1 cellular context compared by ENCODE assay signal in the genomic region with DNA sequence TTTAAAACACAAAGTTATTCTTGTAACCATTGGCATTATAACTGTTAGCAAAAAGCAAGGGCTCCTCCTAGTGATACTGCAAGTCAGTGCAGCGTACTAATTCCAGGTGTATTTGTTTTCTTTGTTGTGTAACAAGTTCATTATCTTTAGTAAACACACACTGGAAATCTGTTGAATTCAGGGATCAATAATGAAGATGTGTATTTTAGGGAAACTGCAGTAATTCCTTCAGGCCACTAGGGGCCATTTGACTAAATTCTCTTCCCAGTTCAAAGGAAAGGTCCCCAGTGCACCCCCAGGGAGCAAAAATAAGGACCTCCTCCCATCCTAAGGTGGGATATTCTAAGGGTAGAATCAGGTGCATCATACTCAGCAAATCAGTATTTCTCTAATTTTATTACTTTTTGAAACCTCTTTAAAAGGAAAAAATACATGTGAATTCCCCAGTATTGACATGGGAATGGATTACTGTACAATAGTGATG.
TF ChIP-seq lines count a peak whose summit lies in the region.

No MANE protein-coding gene starts in this region.

TF ChIP-seq in HepG2, 621 proteins besides CTCF, POLR2A, EP300 and RAD21 (continued from another document and continues in another):
- TF ChIP-seq, protein P1, sequence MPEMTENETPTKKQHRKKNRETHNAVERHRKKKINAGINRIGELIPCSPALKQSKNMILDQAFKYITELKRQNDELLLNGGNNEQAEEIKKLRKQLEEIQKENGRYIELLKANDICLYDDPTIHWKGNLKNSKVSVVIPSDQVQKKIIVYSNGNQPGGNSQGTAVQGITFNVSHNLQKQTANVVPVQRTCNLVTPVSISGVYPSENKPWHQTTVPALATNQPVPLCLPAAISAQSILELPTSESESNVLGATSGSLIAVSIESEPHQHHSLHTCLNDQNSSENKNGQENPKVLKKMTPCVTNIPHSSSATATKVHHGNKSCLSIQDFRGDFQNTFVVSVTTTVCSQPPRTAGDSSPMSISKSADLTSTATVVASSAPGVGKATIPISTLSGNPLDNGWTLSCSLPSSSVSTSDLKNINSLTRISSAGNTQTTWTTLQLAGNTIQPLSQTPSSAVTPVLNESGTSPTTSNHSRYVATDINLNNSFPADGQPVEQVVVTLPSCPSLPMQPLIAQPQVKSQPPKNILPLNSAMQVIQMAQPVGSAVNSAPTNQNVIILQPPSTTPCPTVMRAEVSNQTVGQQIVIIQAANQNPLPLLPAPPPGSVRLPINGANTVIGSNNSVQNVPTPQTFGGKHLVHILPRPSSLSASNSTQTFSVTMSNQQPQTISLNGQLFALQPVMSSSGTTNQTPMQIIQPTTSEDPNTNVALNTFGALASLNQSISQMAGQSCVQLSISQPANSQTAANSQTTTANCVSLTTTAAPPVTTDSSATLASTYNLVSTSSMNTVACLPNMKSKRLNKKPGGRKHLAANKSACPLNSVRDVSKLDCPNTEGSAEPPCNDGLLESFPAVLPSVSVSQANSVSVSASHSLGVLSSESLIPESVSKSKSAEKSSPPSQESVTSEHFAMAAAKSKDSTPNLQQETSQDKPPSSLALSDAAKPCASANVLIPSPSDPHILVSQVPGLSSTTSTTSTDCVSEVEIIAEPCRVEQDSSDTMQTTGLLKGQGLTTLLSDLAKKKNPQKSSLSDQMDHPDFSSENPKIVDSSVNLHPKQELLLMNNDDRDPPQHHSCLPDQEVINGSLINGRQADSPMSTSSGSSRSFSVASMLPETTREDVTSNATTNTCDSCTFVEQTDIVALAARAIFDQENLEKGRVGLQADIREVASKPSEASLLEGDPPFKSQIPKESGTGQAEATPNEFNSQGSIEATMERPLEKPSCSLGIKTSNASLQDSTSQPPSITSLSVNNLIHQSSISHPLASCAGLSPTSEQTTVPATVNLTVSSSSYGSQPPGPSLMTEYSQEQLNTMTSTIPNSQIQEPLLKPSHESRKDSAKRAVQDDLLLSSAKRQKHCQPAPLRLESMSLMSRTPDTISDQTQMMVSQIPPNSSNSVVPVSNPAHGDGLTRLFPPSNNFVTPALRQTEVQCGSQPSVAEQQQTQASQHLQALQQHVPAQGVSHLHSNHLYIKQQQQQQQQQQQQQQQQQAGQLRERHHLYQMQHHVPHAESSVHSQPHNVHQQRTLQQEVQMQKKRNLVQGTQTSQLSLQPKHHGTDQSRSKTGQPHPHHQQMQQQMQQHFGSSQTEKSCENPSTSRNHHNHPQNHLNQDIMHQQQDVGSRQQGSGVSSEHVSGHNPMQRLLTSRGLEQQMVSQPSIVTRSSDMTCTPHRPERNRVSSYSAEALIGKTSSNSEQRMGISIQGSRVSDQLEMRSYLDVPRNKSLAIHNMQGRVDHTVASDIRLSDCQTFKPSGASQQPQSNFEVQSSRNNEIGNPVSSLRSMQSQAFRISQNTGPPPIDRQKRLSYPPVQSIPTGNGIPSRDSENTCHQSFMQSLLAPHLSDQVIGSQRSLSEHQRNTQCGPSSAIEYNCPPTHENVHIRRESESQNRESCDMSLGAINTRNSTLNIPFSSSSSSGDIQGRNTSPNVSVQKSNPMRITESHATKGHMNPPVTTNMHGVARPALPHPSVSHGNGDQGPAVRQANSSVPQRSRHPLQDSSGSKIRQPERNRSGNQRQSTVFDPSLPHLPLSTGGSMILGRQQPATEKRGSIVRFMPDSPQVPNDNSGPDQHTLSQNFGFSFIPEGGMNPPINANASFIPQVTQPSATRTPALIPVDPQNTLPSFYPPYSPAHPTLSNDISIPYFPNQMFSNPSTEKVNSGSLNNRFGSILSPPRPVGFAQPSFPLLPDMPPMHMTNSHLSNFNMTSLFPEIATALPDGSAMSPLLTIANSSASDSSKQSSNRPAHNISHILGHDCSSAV (CRISPR knock-in tag; IDR thresholded peaks at IDR 0.05; ENCODE audit: borderline replicate concordance) = no peak
- TF ChIP-seq ARNTL (CRISPR knock-in tag; IDR thresholded peaks at IDR 0.05) (peak; percentile 30; the same call in 1 of the 2 replicates), SAP130 (CRISPR knock-in tag; IDR thresholded peaks at IDR 0.05; ENCODE audit: low read depth) (peak; percentile 36; the same call in 1 of the 2 replicates), KAT8 (CRISPR knock-in tag; IDR thresholded peaks at IDR 0.05) (peak; percentile 61; the same call in 1 of the 2 replicates), CEBPB (IDR thresholded peaks at IDR 0.05; ENCODE audit: borderline replicate concordance, low read depth, low read length) (peak; percentile 84), FOSL1 (CRISPR knock-in tag; IDR thresholded peaks at IDR 0.05; ENCODE audit: borderline replicate concordance) (no peak), GABPA (IDR thresholded peaks at IDR 0.05; ENCODE audit: low read depth, low read length) (no peak), GABPA (CRISPR knock-in tag; IDR thresholded peaks at IDR 0.05; ENCODE audit: low read depth) (no peak), HDAC6 (IDR thresholded peaks at IDR 0.05; ENCODE audit: low read depth, low read length) (no peak), GATA4 (IDR thresholded peaks at IDR 0.05; ENCODE audit: borderline replicate concordance, low read depth) (0 out of 2 replicates have a peak, but pooled peaks have one; percentile 47), YEATS4 (CRISPR knock-in tag; IDR thresholded peaks at IDR 0.05; ENCODE audit: borderline replicate concordance) (0 out of 2 replicates have a peak, but pooled peaks have one; percentile 34), ZNF343 (CRISPR knock-in tag; IDR thresholded peaks at IDR 0.05) (no peak), GFI1 (CRISPR knock-in tag; IDR thresholded peaks at IDR 0.05; ENCODE audit: borderline replicate concordance) (peak; percentile 57; the same call in 1 of the 2 replicates), ZNF24 (IDR thresholded peaks at IDR 0.05) (peak; percentile 27; the same call in 1 of the 2 replicates), TBX3 (IDR thresholded peaks at IDR 0.05; ENCODE audit: borderline replicate concordance) (peak; percentile 66; the same call in 1 of the 2 replicates), REPIN1 (CRISPR knock-in tag; IDR thresholded peaks at IDR 0.05; ENCODE audit: borderline replicate concordance, low read depth) (peak; percentile 75; the same call in 1 of the 2 replicates), ZMYM2 (CRISPR knock-in tag; IDR thresholded peaks at IDR 0.05) (peak; percentile 43; the same call in 1 of the 2 replicates), KLF16 (CRISPR knock-in tag; IDR thresholded peaks at IDR 0.05) (peak in 1 of 2 experiments; percentile 89; a peak in 2 of 4 replicates), ZNF205 (CRISPR knock-in tag; IDR thresholded peaks at IDR 0.05) (0 out of 2 replicates have a peak, but pooled peaks have one; percentile 31), ZNF331 (CRISPR knock-in tag; IDR thresholded peaks at IDR 0.05) (peak; percentile 41; the same call in 1 of the 2 replicates), HNF4A (CRISPR knock-in tag; IDR thresholded peaks at IDR 0.05) (peak; percentile 43; the same call in 1 of the 2 replicates), ZNF337 (CRISPR knock-in tag; IDR thresholded peaks at IDR 0.05; ENCODE audit: borderline replicate concordance, low read depth) (no peak), CEBPG (CRISPR knock-in tag; IDR thresholded peaks at IDR 0.05) (peak; percentile 78), SKI (IDR thresholded peaks at IDR 0.05; ENCODE audit: partially characterized antibody) (peak; percentile 63), RFXANK (CRISPR knock-in tag; IDR thresholded peaks at IDR 0.05) (peak; percentile 31; the same call in 1 of the 2 replicates), GTF2F1 (IDR thresholded peaks at IDR 0.05; ENCODE audit: low read length) (no peak), ZNF232 (CRISPR knock-in tag; IDR thresholded peaks at IDR 0.05; ENCODE audit: borderline replicate concordance) (no peak), ZFP36 (IDR thresholded peaks at IDR 0.05; ENCODE audit: borderline replicate concordance, low read depth, low read length, partially characterized antibody) (peak; percentile 41), ZBTB38 (CRISPR knock-in tag; IDR thresholded peaks at IDR 0.05) (no peak), GATAD2A (CRISPR knock-in tag; IDR thresholded peaks at IDR 0.05) (peak; percentile 91)
- TF ChIP-seq, protein P2, sequence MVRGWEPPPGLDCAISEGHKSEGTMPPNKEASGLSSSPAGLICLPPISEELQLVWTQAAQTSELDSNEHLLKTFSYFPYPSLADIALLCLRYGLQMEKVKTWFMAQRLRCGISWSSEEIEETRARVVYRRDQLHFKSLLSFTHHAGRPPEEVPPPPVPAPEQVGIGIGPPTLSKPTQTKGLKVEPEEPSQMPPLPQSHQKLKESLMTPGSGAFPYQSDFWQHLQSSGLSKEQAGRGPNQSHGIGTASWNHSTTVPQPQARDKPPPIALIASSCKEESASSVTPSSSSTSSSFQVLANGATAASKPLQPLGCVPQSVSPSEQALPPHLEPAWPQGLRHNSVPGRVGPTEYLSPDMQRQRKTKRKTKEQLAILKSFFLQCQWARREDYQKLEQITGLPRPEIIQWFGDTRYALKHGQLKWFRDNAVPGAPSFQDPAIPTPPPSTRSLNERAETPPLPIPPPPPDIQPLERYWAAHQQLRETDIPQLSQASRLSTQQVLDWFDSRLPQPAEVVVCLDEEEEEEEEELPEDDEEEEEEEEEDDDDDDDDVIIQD (CRISPR knock-in tag; IDR thresholded peaks at IDR 0.05; ENCODE audit: low read depth) = peak; percentile 26; the same call in 1 of the 2 replicates
- TF ChIP-seq, protein P3, sequence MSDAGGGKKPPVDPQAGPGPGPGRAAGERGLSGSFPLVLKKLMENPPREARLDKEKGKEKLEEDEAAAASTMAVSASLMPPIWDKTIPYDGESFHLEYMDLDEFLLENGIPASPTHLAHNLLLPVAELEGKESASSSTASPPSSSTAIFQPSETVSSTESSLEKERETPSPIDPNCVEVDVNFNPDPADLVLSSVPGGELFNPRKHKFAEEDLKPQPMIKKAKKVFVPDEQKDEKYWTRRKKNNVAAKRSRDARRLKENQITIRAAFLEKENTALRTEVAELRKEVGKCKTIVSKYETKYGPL (CRISPR knock-in tag; IDR thresholded peaks at IDR 0.05) = peak; percentile 97
- TF ChIP-seq, protein P4, sequence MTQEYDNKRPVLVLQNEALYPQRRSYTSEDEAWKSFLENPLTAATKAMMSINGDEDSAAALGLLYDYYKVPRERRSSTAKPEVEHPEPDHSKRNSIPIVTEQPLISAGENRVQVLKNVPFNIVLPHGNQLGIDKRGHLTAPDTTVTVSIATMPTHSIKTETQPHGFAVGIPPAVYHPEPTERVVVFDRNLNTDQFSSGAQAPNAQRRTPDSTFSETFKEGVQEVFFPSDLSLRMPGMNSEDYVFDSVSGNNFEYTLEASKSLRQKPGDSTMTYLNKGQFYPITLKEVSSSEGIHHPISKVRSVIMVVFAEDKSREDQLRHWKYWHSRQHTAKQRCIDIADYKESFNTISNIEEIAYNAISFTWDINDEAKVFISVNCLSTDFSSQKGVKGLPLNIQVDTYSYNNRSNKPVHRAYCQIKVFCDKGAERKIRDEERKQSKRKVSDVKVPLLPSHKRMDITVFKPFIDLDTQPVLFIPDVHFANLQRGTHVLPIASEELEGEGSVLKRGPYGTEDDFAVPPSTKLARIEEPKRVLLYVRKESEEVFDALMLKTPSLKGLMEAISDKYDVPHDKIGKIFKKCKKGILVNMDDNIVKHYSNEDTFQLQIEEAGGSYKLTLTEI (CRISPR knock-in tag; conservative IDR thresholded peaks at IDR 0.05) = no peak
- TF ChIP-seq, protein P5, sequence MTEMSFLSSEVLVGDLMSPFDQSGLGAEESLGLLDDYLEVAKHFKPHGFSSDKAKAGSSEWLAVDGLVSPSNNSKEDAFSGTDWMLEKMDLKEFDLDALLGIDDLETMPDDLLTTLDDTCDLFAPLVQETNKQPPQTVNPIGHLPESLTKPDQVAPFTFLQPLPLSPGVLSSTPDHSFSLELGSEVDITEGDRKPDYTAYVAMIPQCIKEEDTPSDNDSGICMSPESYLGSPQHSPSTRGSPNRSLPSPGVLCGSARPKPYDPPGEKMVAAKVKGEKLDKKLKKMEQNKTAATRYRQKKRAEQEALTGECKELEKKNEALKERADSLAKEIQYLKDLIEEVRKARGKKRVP (CRISPR knock-in tag; IDR thresholded peaks at IDR 0.05) = 0 out of 4 replicates have a peak, but pooled peaks of 1 of the 2 experiments have one; percentile 28
- TF ChIP-seq, protein P6, sequence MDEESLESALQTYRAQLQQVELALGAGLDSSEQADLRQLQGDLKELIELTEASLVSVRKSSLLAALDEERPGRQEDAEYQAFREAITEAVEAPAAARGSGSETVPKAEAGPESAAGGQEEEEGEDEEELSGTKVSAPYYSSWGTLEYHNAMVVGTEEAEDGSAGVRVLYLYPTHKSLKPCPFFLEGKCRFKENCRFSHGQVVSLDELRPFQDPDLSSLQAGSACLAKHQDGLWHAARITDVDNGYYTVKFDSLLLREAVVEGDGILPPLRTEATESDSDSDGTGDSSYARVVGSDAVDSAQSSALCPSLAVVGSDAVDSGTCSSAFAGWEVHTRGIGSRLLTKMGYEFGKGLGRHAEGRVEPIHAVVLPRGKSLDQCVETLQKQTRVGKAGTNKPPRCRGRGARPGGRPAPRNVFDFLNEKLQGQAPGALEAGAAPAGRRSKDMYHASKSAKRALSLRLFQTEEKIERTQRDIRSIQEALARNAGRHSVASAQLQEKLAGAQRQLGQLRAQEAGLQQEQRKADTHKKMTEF (CRISPR knock-in tag; IDR thresholded peaks at IDR 0.05) = peak; percentile 78
- TF ChIP-seq, protein P7, sequence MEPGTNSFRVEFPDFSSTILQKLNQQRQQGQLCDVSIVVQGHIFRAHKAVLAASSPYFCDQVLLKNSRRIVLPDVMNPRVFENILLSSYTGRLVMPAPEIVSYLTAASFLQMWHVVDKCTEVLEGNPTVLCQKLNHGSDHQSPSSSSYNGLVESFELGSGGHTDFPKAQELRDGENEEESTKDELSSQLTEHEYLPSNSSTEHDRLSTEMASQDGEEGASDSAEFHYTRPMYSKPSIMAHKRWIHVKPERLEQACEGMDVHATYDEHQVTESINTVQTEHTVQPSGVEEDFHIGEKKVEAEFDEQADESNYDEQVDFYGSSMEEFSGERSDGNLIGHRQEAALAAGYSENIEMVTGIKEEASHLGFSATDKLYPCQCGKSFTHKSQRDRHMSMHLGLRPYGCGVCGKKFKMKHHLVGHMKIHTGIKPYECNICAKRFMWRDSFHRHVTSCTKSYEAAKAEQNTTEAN (CRISPR knock-in tag; conservative IDR thresholded peaks at IDR 0.05) = peak; percentile 54; the same call in 1 of the 2 replicates
- TF ChIP-seq, protein P8, sequence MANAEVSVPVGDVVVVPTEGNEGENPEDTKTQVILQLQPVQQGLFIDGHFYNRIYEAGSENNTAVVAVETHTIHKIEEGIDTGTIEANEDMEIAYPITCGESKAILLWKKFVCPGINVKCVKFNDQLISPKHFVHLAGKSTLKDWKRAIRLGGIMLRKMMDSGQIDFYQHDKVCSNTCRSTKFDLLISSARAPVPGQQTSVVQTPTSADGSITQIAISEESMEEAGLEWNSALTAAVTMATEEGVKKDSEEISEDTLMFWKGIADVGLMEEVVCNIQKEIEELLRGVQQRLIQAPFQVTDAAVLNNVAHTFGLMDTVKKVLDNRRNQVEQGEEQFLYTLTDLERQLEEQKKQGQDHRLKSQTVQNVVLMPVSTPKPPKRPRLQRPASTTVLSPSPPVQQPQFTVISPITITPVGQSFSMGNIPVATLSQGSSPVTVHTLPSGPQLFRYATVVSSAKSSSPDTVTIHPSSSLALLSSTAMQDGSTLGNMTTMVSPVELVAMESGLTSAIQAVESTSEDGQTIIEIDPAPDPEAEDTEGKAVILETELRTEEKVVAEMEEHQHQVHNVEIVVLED (CRISPR knock-in tag; IDR thresholded peaks at IDR 0.05; ENCODE audit: borderline replicate concordance) = peak; percentile 30; the same call in 1 of the 2 replicates
